1 cellular context compared by ENCODE assay signal in the genomic region with DNA sequence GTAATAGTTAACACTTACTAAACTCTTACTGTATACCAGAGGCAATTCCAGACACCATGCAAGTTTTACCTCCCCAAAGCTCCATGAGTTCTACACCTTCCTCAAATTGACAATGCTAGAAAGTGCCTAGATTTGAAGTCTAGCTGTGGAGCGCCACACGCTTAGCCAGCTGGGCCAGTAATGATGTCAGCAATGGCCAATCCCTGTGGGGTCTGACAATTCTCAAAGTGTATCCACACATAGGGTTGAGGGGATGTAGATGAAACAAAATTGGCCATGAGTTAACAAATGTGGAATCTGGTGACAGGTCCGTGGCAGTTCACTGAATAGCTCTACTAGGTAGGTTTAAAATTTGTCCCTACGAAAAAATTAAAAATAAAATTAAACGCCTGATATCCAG.
TF ChIP-seq lines count a peak whose summit lies in the region.

No MANE protein-coding gene starts in this region.

TF ChIP-seq in neural cell, 6 proteins besides CTCF, POLR2A, EP300 and RAD21 (continued from another document):
- TF ChIP-seq, protein P1, sequence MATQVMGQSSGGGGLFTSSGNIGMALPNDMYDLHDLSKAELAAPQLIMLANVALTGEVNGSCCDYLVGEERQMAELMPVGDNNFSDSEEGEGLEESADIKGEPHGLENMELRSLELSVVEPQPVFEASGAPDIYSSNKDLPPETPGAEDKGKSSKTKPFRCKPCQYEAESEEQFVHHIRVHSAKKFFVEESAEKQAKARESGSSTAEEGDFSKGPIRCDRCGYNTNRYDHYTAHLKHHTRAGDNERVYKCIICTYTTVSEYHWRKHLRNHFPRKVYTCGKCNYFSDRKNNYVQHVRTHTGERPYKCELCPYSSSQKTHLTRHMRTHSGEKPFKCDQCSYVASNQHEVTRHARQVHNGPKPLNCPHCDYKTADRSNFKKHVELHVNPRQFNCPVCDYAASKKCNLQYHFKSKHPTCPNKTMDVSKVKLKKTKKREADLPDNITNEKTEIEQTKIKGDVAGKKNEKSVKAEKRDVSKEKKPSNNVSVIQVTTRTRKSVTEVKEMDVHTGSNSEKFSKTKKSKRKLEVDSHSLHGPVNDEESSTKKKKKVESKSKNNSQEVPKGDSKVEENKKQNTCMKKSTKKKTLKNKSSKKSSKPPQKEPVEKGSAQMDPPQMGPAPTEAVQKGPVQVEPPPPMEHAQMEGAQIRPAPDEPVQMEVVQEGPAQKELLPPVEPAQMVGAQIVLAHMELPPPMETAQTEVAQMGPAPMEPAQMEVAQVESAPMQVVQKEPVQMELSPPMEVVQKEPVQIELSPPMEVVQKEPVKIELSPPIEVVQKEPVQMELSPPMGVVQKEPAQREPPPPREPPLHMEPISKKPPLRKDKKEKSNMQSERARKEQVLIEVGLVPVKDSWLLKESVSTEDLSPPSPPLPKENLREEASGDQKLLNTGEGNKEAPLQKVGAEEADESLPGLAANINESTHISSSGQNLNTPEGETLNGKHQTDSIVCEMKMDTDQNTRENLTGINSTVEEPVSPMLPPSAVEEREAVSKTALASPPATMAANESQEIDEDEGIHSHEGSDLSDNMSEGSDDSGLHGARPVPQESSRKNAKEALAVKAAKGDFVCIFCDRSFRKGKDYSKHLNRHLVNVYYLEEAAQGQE (IDR thresholded peaks at IDR 0.05; ENCODE audit: borderline replicate concordance), result no peak
- no peak for TF ChIP-seq EZH2 (IDR thresholded peaks at IDR 0.05; ENCODE audit: borderline replicate concordance, insufficient read depth, low read length, poor library complexity, severe bottlenecking)
